ENCODE assay signal across 19 cellular contexts in genomic region chr10:33803248-33803647, GRCh38.
DNase-seq lines count a peak whose midpoint lies in the region; ATAC-seq, FAIRE-seq and TF ChIP-seq lines count a peak whose summit lies in the region.
"Had no signal": no experiment of that assay in that cellular context is flagged by ENCODE, and none has a peak within 500 bp of the region (broad histone marks: within the 10 kb centered on the region; RNA-seq: fewer than 3 reads in every experiment).

No MANE protein-coding gene starts in this region.

- no peak for ATAC-seq in HG03095 (IDR thresholded peaks at IDR 0.05; ENCODE audit: unreplicated experiment)
- ATAC-seq: activated naive CD8-positive, alpha-beta T cell treated with anti-CD3 and anti-CD28 coated beads, Interleukin-2, amount 50 U/mL, for 24 hours; activated T-cell treated with anti-CD3 and anti-CD28 coated beads, Interleukin-2, amount 50 U/mL, for 4 hours; left lobe of liver; Panc1; stimulated activated effector memory CD8-positive, alpha-beta T cell treated with anti-CD3 and anti-CD28 coated beads, Interleukin-12 subunit alpha, Interleukin-12 subunit beta, amount 100 ng/mL, for 72 hours had no signal

- no peak for FAIRE-seq in endothelial cell of umbilical vein (lab: Jason Lieb, UNC)
- FAIRE-seq: pancreas, small intestine, urothelium cell line had no signal

- H3K27me3 ChIP-seq in endothelial cell of umbilical vein (ENCODE audit: control insufficient read depth in 2 of 2, insufficient read depth in 2 of 2, low read length in 2 of 2) (peaks cover 0 to 5% of the 10 kb centered on the region in 2 experiments), prostate gland (replicated peaks; ENCODE audit: insufficient read depth) (no peaks in the 10 kb centered on the region)
- H3K27me3 ChIP-seq: pancreas had no signal

- H3K27ac Mint-ChIP-seq in mesothelial cell of epicardium, result peak overlapping the region; percentile 13
- no peak overlapping the region for H3K27ac Mint-ChIP-seq in activated naive CD8-positive, alpha-beta T cell treated with anti-CD3 and anti-CD28 coated beads for 36 hours
- H3K27ac Mint-ChIP-seq: activated naive CD8-positive, alpha-beta T cell treated with anti-CD3 and anti-CD28 coated beads, Interleukin-2, amount 50 U/mL, for 24 hours; stimulated activated effector memory CD8-positive, alpha-beta T cell treated with anti-CD3 and anti-CD28 coated beads, Interleukin-12 subunit alpha, Interleukin-12 subunit beta, amount 100 ng/mL, for 72 hours had no signal

- TF ChIP-seq CTCF in endothelial cell of umbilical vein (IDR thresholded peaks at IDR 0.05; ENCODE audit: extremely low read depth in 1 of 2, insufficient read depth in 1 of 2, low read depth in 1 of 2, low read length in 2 of 2) (no peak), mesothelial cell of epicardium (IDR thresholded peaks at IDR 0.05; ENCODE audit: unreplicated experiment) (no peak), prostate gland (IDR thresholded peaks at IDR 0.05) (no peak)

- H3K36me3 Mint-ChIP-seq in mesothelial cell of epicardium, result no peaks in the 10 kb centered on the region
- H3K36me3 Mint-ChIP-seq in activated naive CD8-positive, alpha-beta T cell treated with anti-CD3 and anti-CD28 coated beads for 36 hours, result no peaks in the 10 kb centered on the region
- H3K36me3 Mint-ChIP-seq: stimulated activated effector memory CD8-positive, alpha-beta T cell treated with anti-CD3 and anti-CD28 coated beads, Interleukin-12 subunit alpha, Interleukin-12 subunit beta, amount 100 ng/mL, for 72 hours had no signal

- no peak overlapping the region for H3K9ac ChIP-seq in endothelial cell of umbilical vein (replicated peaks; ENCODE audit: extremely low read depth, insufficient read depth, low read length)

- BruUV-seq in endothelial cell of umbilical vein (replicated peaks; lab: Mats Ljungman, UMichigan), result no TSS peak

- H3K79me2 ChIP-seq in endothelial cell of umbilical vein (ENCODE audit: control insufficient read depth, insufficient read depth, low read length), result no peaks in the 10 kb centered on the region

- POLR2A ChIA-PET in endothelial cell of umbilical vein (lab: Charles Lee), result no interaction called here

- no peaks in the 10 kb centered on the region for H4K20me1 ChIP-seq in endothelial cell of umbilical vein (replicated peaks; ENCODE audit: control insufficient read depth, extremely low read depth, insufficient read depth, low read length)

- no peaks in the 10 kb centered on the region for H3K27me3 Mint-ChIP-seq in mesothelial cell of epicardium (ENCODE audit: low read depth)
- no peaks in the 10 kb centered on the region for H3K27me3 Mint-ChIP-seq in activated naive CD8-positive, alpha-beta T cell treated with anti-CD3 and anti-CD28 coated beads for 36 hours
- H3K27me3 Mint-ChIP-seq: activated naive CD8-positive, alpha-beta T cell treated with anti-CD3 and anti-CD28 coated beads, Interleukin-2, amount 50 U/mL, for 24 hours had no signal

- no peak overlapping the region for H3K4me3 ChIP-seq in endothelial cell of umbilical vein (replicated peaks in 1 of 3; ENCODE audit: insufficient read depth in 1 of 3, low read depth in 1 of 3, low read length in 3 of 3)
- no peak overlapping the region for H3K4me3 ChIP-seq in prostate gland
- H3K4me3 ChIP-seq: pancreas had no signal

- H3K4me1 ChIP-seq in endothelial cell of umbilical vein (ENCODE audit: control insufficient read depth, extremely low read depth, insufficient read depth, low read length) (peaks cover 7% of the 10 kb centered on the region), prostate gland (replicated peaks) (no peaks in the 10 kb centered on the region)

- H3K36me3 ChIP-seq in endothelial cell of umbilical vein (ENCODE audit: control insufficient read depth in 2 of 2, extremely low read depth in 1 of 2, insufficient read depth in 2 of 2, low read length in 2 of 2) (no peaks in the 10 kb centered on the region), prostate gland (no peaks in the 10 kb centered on the region)
- H3K36me3 ChIP-seq: pancreas had no signal

- H3K4me2 ChIP-seq in endothelial cell of umbilical vein (ENCODE audit: insufficient read depth, low read length), result no peak overlapping the region

- DNase-seq in EH (ENCODE audit: low read depth), result peak; percentile 56
- DNase-seq in M059J (ENCODE audit: low read depth), result peak; percentile 83
- DNase-seq in endothelial cell of umbilical vein (ENCODE audit: low read depth, low spot score), result peak; percentile 34
- DNase-seq in mesothelial cell of epicardium (ENCODE audit: low spot score in 2 of 2, unreplicated experiment in 2 of 2), result no peak
- DNase-seq in activated naive CD8-positive, alpha-beta T cell treated with anti-CD3 and anti-CD28 coated beads for 36 hours, result no peak
- no peak for DNase-seq in prostate gland (ENCODE audit: low spot score)
- no peak for DNase-seq in dedifferentiated amniotic fluid mesenchymal stem cell (ENCODE audit: extremely low spot score)
- DNase-seq: activated CD4-positive, alpha-beta T cell treated with anti-CD3 and anti-CD28 coated beads, Interleukin-2, amount 50 U/mL, for 48 hours; activated naive CD8-positive, alpha-beta T cell treated with anti-CD3 and anti-CD28 coated beads, Interleukin-2, amount 50 U/mL, for 24 hours; activated T-cell treated with anti-CD3 and anti-CD28 coated beads, Interleukin-2, amount 50 U/mL, for 4 hours; NCI-H2081 treated with DMSO at 0.1 percent for 48 hours; NCI-H526; pancreas; small intestine had no signal

- peaks cover 37% of the 10 kb centered on the region for H3K4me1 Mint-ChIP-seq in mesothelial cell of epicardium
- no peaks in the 10 kb centered on the region for H3K4me1 Mint-ChIP-seq in activated naive CD8-positive, alpha-beta T cell treated with anti-CD3 and anti-CD28 coated beads for 36 hours
- H3K4me1 Mint-ChIP-seq: activated naive CD8-positive, alpha-beta T cell treated with anti-CD3 and anti-CD28 coated beads, Interleukin-2, amount 50 U/mL, for 24 hours; stimulated activated effector memory CD8-positive, alpha-beta T cell treated with anti-CD3 and anti-CD28 coated beads, Interleukin-12 subunit alpha, Interleukin-12 subunit beta, amount 100 ng/mL, for 72 hours had no signal

- no peak overlapping the region for H2AFZ ChIP-seq in endothelial cell of umbilical vein (ENCODE audit: low read depth, low read length)

- H3K9me1 ChIP-seq in endothelial cell of umbilical vein (replicated peaks; ENCODE audit: control insufficient read depth, extremely low read depth, insufficient read depth, low read length), result no peaks in the 10 kb centered on the region

- 91% methylated on average over 3 of the region's 3 CpGs for WGBS in prostate gland

- H3K9me3 ChIP-seq in endothelial cell of umbilical vein (replicated peaks; ENCODE audit: control insufficient read depth, insufficient read depth, low read length) (no peaks in the 10 kb centered on the region), prostate gland (no peaks in the 10 kb centered on the region)
- H3K9me3 ChIP-seq: pancreas had no signal

- no peaks in the 10 kb centered on the region for H3K9me3 Mint-ChIP-seq in mesothelial cell of epicardium
- no peaks in the 10 kb centered on the region for H3K9me3 Mint-ChIP-seq in activated naive CD8-positive, alpha-beta T cell treated with anti-CD3 and anti-CD28 coated beads for 36 hours
- H3K9me3 Mint-ChIP-seq: activated naive CD8-positive, alpha-beta T cell treated with anti-CD3 and anti-CD28 coated beads, Interleukin-2, amount 50 U/mL, for 24 hours; activated T-cell treated with anti-CD3 and anti-CD28 coated beads, Interleukin-2, amount 50 U/mL, for 4 hours; stimulated activated effector memory CD8-positive, alpha-beta T cell treated with anti-CD3 and anti-CD28 coated beads, Interleukin-12 subunit alpha, Interleukin-12 subunit beta, amount 100 ng/mL, for 72 hours had no signal

- no peak overlapping the region for H3K4me3 Mint-ChIP-seq in mesothelial cell of epicardium
- no peak overlapping the region for H3K4me3 Mint-ChIP-seq in activated naive CD8-positive, alpha-beta T cell treated with anti-CD3 and anti-CD28 coated beads for 36 hours
- H3K4me3 Mint-ChIP-seq: activated naive CD8-positive, alpha-beta T cell treated with anti-CD3 and anti-CD28 coated beads, Interleukin-2, amount 50 U/mL, for 24 hours; activated T-cell treated with anti-CD3 and anti-CD28 coated beads, Interleukin-2, amount 50 U/mL, for 4 hours; stimulated activated effector memory CD8-positive, alpha-beta T cell treated with anti-CD3 and anti-CD28 coated beads, Interleukin-12 subunit alpha, Interleukin-12 subunit beta, amount 100 ng/mL, for 72 hours had no signal

- no peak for TF ChIP-seq POLR2A in endothelial cell of umbilical vein (IDR thresholded peaks at IDR 0.05; ENCODE audit: low read depth, low read length)
- no peak for TF ChIP-seq POLR2A in prostate gland (IDR thresholded peaks at IDR 0.05)

- intact Hi-C loops in endothelial cell of umbilical vein (cut with micrococcal nuclease), result no loop called here
- intact Hi-C loops in prostate gland (cut with DNase I), result no loop called here

- H3K27ac ChIP-seq in endothelial cell of umbilical vein (ENCODE audit: insufficient read depth, low read depth, low read length) (no peak overlapping the region), prostate gland (no peak overlapping the region)
- H3K27ac ChIP-seq: pancreas had no signal

- dilution Hi-C loops in endothelial cell of umbilical vein (cut with MboI; ENCODE audit: extremely low pct_ligation_motif_present, low sequenced_read_pairs), result no loop called here

- CTCF ChIA-PET in endothelial cell of umbilical vein (lab: Charles Lee), result no interaction called here

TF ChIP-seq in endothelial cell of umbilical vein, 7 proteins besides CTCF, POLR2A, EP300 and RAD21:
- TF ChIP-seq, protein P1, sequence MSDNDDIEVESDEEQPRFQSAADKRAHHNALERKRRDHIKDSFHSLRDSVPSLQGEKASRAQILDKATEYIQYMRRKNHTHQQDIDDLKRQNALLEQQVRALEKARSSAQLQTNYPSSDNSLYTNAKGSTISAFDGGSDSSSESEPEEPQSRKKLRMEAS (IDR thresholded peaks at IDR 0.05; ENCODE audit: insufficient read depth, insufficient read length), result no peak
- TF ChIP-seq GATA2 (IDR thresholded peaks at IDR 0.05; ENCODE audit: insufficient read depth, insufficient read length, low read depth, low read length), result peak; percentile 55

Comparison
In these comparisons a context has a peak if more than half of its experiments do, and no peak if none do; other contexts are left out.
1. DNase-seq: peak in EH (single experiment), M059J (single experiment) and endothelial cell of umbilical vein (single experiment); none in mesothelial cell of epicardium (0 of 2), activated naive CD8-positive, alpha-beta T cell treated with anti-CD3 and anti-CD28 coated beads for 36 hours (single experiment), prostate gland (single experiment) and dedifferentiated amniotic fluid mesenchymal stem cell (single experiment).